In genomic region chr1:154423303-154423987, GRCh38 we compare ENCODE assay signal across 8 cellular contexts. TPM values are rescaled to one million over a fixed set of nuclear protein-coding genes. Genes with fewer than 3 reads are reported as not detected.
DNase-seq lines count a peak whose midpoint lies in the region; ATAC-seq and TF ChIP-seq lines count a peak whose summit lies in the region.

No MANE protein-coding gene starts in this region.

- CTCF ChIA-PET in Calu3 (lab: Charles Lee) = interaction anchor here (0.5 to 1.7 kb wide), 2 partner anchors 97 to 1515 kb away, joined by 3 to 4 read pairs; partner anchors contain the start of gene ATP8B2

- H3K27me3 Mint-ChIP-seq in Calu3 (ENCODE audit: unreplicated experiment) = no peaks in the 10 kb centered on the region
- H3K27me3 Mint-ChIP-seq in mesothelial cell of epicardium (ENCODE audit: low read depth) = peaks cover 2% of the 10 kb centered on the region

- H3K36me3 Mint-ChIP-seq in Calu3 (ENCODE audit: insufficient read depth, unreplicated experiment) (peaks cover 35% of the 10 kb centered on the region), mesothelial cell of epicardium (no peaks in the 10 kb centered on the region)

- TF ChIP-seq CTCF in Calu3 (IDR thresholded peaks at IDR 0.05; ENCODE audit: unreplicated experiment) (no peak), fibroblast of mammary gland (conservative IDR thresholded peaks at IDR 0.05; ENCODE audit: control insufficient read depth, insufficient read depth, low read depth, low read length) (no peak), mesothelial cell of epicardium (IDR thresholded peaks at IDR 0.05; ENCODE audit: unreplicated experiment) (no peak)

- no peaks in the 10 kb centered on the region for H3K9me3 Mint-ChIP-seq in Calu3 (ENCODE audit: low read depth, unreplicated experiment)
- H3K9me3 Mint-ChIP-seq in mesothelial cell of epicardium = no peaks in the 10 kb centered on the region

- H3K4me3 Mint-ChIP-seq in Calu3 (ENCODE audit: low read depth, unreplicated experiment) (peak overlapping the region; percentile 21), mesothelial cell of epicardium (no peak overlapping the region)

- H3K4me3 ChIP-seq in fibroblast of mammary gland (ENCODE audit: control insufficient read depth, low read depth, low read length) = no peak overlapping the region

- H3K27ac Mint-ChIP-seq in Calu3 (ENCODE audit: unreplicated experiment) (peak overlapping the region; percentile 10), mesothelial cell of epicardium (no peak overlapping the region)

- intact Hi-C loops in Calu3 (cut with micrococcal nuclease; ENCODE audit: unreplicated experiment) = no loop called here

- no peak for ATAC-seq in left lobe of liver

- no TSS peak for BruUV-seq in Calu3 (replicated peaks; lab: Mats Ljungman, UMichigan)

- H3K4me1 Mint-ChIP-seq in Calu3 (ENCODE audit: low read depth, unreplicated experiment) (peaks cover 90% of the 10 kb centered on the region), mesothelial cell of epicardium (peaks cover 47% of the 10 kb centered on the region)

- DNase-seq in Calu3 (no peak), SK-MEL-5 (ENCODE audit: low read depth, low spot score) (peak; percentile 91), fibroblast of mammary gland (ENCODE audit: low read depth) (peak; percentile 73), renal cortical epithelial cell (ENCODE audit: low read depth) (peak; percentile 95), DMS53 (lab: John Stamatoyannopoulos, UW) (no peak), T-helper 9 cell (no peak), left lobe of liver (ENCODE audit: low spot score) (no peak), mesothelial cell of epicardium (ENCODE audit: low spot score in 2 of 2, unreplicated experiment in 2 of 2) (no peak)

- in situ Hi-C loops in SK-MEL-5 (cut with HindIII; ENCODE audit: low pct_unique_long_range_greater_than_20kb, low sequenced_read_pairs) = no loop called here

RNA-seq across cellular contexts. Expression of gene IL6R, which starts 18.3 kb away (rescaled TPM):
- 5.0 and 8.3 TPM in 2 replicates for total RNA-seq in Calu3 (2022)
- total RNA-seq in SK-MEL-5 (2014; rRNA removed; shearing (Covaris generic)) = 423 and 449 TPM in 2 replicates
- polyA plus RNA-seq in SK-MEL-5 (2015; cell fraction: cytosol; rRNA removed) = 356 and 396 TPM in 2 replicates
- 73.7 and 89.0 TPM in 2 replicates for polyA plus RNA-seq in SK-MEL-5 (2015; cell fraction: nucleus; rRNA removed)
- total RNA-seq in renal cortical epithelial cell = 13.9 and 14.6 TPM in 2 replicates
- total RNA-seq in left lobe of liver = 171 TPM
- total RNA-seq in mesothelial cell of epicardium = 0.78 to 1.2 TPM (median 0.97 TPM) in 3 replicates

Comparison
In these comparisons a context has a peak if more than half of its experiments do, and no peak if none do; other contexts are left out.
1. DNase-seq: peak in SK-MEL-5 (single experiment), fibroblast of mammary gland (single experiment) and renal cortical epithelial cell (single experiment); none in Calu3 (single experiment), DMS53 (single experiment), T-helper 9 cell (single experiment), left lobe of liver (single experiment) and mesothelial cell of epicardium (0 of 2).
2. RNA of gene IL6R, which starts 18.3 kb away (total RNA-seq): 423 to 449 TPM in SK-MEL-5 and 171 TPM in left lobe of liver (single experiment); 13.9 to 14.6 TPM in renal cortical epithelial cell, 5.0 to 8.3 TPM in Calu3 and 0.78 to 1.2 TPM in mesothelial cell of epicardium; every median in the first group is over 10 times any median in the second.